ENCODE assay signal across 8 cellular contexts in genomic region chr11:62753736-62754603, GRCh38. TPM values are rescaled to one million over a fixed set of nuclear protein-coding genes. Genes with fewer than 3 reads are reported as not detected.
DNase-seq lines count a peak whose midpoint lies in the region; ATAC-seq and TF ChIP-seq lines count a peak whose summit lies in the region.

Gene ZBTB3 (minus strand): TSS chr11:62754160. CDS start chr11:62753664, 496 bp downstream.

- peak within 1 kb of the TSS; percentile 99 for H3K4me3 Mint-ChIP-seq in CD8-positive, alpha-beta T cell

- peaks cover 4% of the 10 kb centered on the region for H3K36me3 ChIP-seq in CD8-positive, alpha-beta T cell (ENCODE audit: insufficient read depth, low read length)
- H3K36me3 ChIP-seq in effector memory CD4-positive, alpha-beta T cell (ENCODE audit: control insufficient read depth, insufficient read depth, low read length) = peaks cover 8% of the 10 kb centered on the region

- H3K27ac ChIP-seq in CD8-positive, alpha-beta T cell (ENCODE audit: low read depth, low read length) = peak within 1 kb of the TSS; percentile 64
- peak within 1 kb of the TSS; percentile 95 for H3K27ac ChIP-seq in effector memory CD4-positive, alpha-beta T cell (ENCODE audit: insufficient read depth, low read length, poor library complexity, severe bottlenecking)

- no peaks in the 10 kb centered on the region for H3K9me3 ChIP-seq in CD8-positive, alpha-beta T cell (ENCODE audit: low read length)
- no peaks in the 10 kb centered on the region for H3K9me3 ChIP-seq in effector memory CD4-positive, alpha-beta T cell (ENCODE audit: control insufficient read depth, low read length)

- intact Hi-C loops in CD8-positive, alpha-beta T cell (cut with DNase I, micrococcal nuclease) = loop anchor here (1.0 to 5.0 kb wide), 8 partner anchors 7 to 182 kb away; partner anchors contain the start of genes POLR2G (in 2 of the 2), TAF6L (in 2 of the 2), EEF1G (in 1 of the 2) and HNRNPUL2 (in 1 of the 2)

- H3K4me3 ChIP-seq in CD8-positive, alpha-beta T cell (ENCODE audit: low read depth, low read length) = peak within 1 kb of the TSS; percentile 72
- H3K4me3 ChIP-seq in effector memory CD4-positive, alpha-beta T cell (ENCODE audit: insufficient read depth, low read depth, low read length, poor library complexity, severe bottlenecking) = peak within 1 kb of the TSS; percentile 90

- peaks cover 32% of the 10 kb centered on the region for H3K4me1 Mint-ChIP-seq in CD8-positive, alpha-beta T cell (ENCODE audit: low read depth)

- peaks cover 21% of the 10 kb centered on the region for H3K36me3 Mint-ChIP-seq in CD8-positive, alpha-beta T cell

- peaks cover 28% of the 10 kb centered on the region for H3K4me1 ChIP-seq in CD8-positive, alpha-beta T cell (ENCODE audit: insufficient read depth, low read length)
- H3K4me1 ChIP-seq in effector memory CD4-positive, alpha-beta T cell (ENCODE audit: control insufficient read depth, insufficient read depth, low read length, poor library complexity, severe bottlenecking) = peaks cover 18% of the 10 kb centered on the region

- peak; percentile 93 for ATAC-seq in CD8-positive, alpha-beta T cell
- ATAC-seq in GM19467 (IDR thresholded peaks at IDR 0.05; ENCODE audit: unreplicated experiment) = peak; percentile 96

- no peaks in the 10 kb centered on the region for H3K27me3 ChIP-seq in CD8-positive, alpha-beta T cell (ENCODE audit: insufficient read depth, low read length)
- H3K27me3 ChIP-seq in effector memory CD4-positive, alpha-beta T cell (replicated peaks; ENCODE audit: control insufficient read depth, insufficient read depth, low read length, poor library complexity, severe bottlenecking) = no peaks in the 10 kb centered on the region

- no peak for TF ChIP-seq CTCF in CD8-positive, alpha-beta T cell (IDR thresholded peaks at IDR 0.05)

- no peaks in the 10 kb centered on the region for H3K27me3 Mint-ChIP-seq in CD8-positive, alpha-beta T cell (ENCODE audit: low read depth)

- DNase-seq in CD8-positive, alpha-beta T cell = peak; percentile 93 to 98 (median 96)
- DNase-seq in HS-27A (ENCODE audit: low read depth) (peak; percentile 99), NK-92 (lab: John Stamatoyannopoulos, UW; ENCODE audit: unreplicated experiment) (peak; percentile 82), medulla oblongata (ENCODE audit: extremely low spot score) (peak; percentile 100)
- peak; percentile 94 to 95 for DNase-seq in activated CD8-positive, alpha-beta memory T cell treated with anti-CD3 and anti-CD28 coated beads for 1 hour (ENCODE audit: extremely low read depth in 1 of 2, low read depth in 1 of 2)
- peak; percentile 93 to 96 (median 95) for DNase-seq in effector memory CD4-positive, alpha-beta T cell
- DNase-seq in stimulated activated CD8-positive, alpha-beta memory T cell treated with anti-CD3 and anti-CD28 coated beads, Interleukin-12 subunit alpha, Interleukin-12 subunit beta, amount 100 ng/mL, for 1 hour (ENCODE audit: low read depth) = peak; percentile 93

- H3K9me3 Mint-ChIP-seq in CD8-positive, alpha-beta T cell = no peaks in the 10 kb centered on the region

- peak within 1 kb of the TSS; percentile 98 for H3K27ac Mint-ChIP-seq in CD8-positive, alpha-beta T cell

- POLR2A ChIA-PET in CD8-positive, alpha-beta T cell (lab: Charles Lee) = interaction anchor here (0.7 to 3.4 kb wide), 37 partner anchors 8 to 1085 kb away, joined by 3 to 73 read pairs (median 5); partner anchors contain the start of genes C11orf98, CSKMT, EEF1G and GNG3

- CTCF ChIA-PET in CD8-positive, alpha-beta T cell (lab: Charles Lee) = interaction anchor here (0.8 to 2.3 kb wide), 10 partner anchors 13 to 162 kb away, joined by 3 to 13 read pairs (median 5); partner anchors contain the start of genes SLC3A2, TTC9C and TUT1

RNA-seq across cellular contexts. Expression of gene ZBTB3, which starts in this region (rescaled TPM):
- 1 to 10 TPM; 3.7 to 4.8 TPM for total RNA-seq in CD8-positive, alpha-beta T cell

Comparison
In these comparisons a context has a peak if more than half of its experiments do, and no peak if none do; other contexts are left out.
1. Peak in every context shown above with its lines: DNase-seq, ATAC-seq, H3K4me3 ChIP-seq and H3K27ac ChIP-seq.